17 cellular contexts compared by ENCODE assay signal in genomic region chr7:73882060-73882428, GRCh38. TPM values are rescaled to one million over a fixed set of nuclear protein-coding genes. Genes with fewer than 3 reads are reported as not detected.
"Had no signal": no experiment of that assay in that cellular context is flagged by ENCODE, and none has a peak within 500 bp of the region (broad histone marks: within the 10 kb centered on the region; RNA-seq: fewer than 3 reads in every experiment).

No MANE protein-coding gene starts in this region.

- H3K27me3 ChIP-seq: gastroesophageal sphincter, pancreas, right lobe of liver had no signal

- H3K4me1 ChIP-seq: pancreas had no signal

- DNase-seq: effector memory CD4-positive, alpha-beta T cell; glutamatergic neuron; mesenchymal stem cell; naive B cell; occipital lobe; pancreas; right lobe of liver; stimulated activated CD4-positive, alpha-beta T cell treated with anti-CD3 and anti-CD28 coated beads, Interleukin-4, amount 100 ng/mL, for 24 hours had no signal

- H3K4me3 ChIP-seq: gastroesophageal sphincter, hepatocyte, lung, pancreas, right lobe of liver had no signal

- H3K36me3 ChIP-seq: gastroesophageal sphincter, pancreas, right lobe of liver had no signal

- ATAC-seq: gastroesophageal sphincter; right lobe of liver; stimulated activated memory B cell treated with anti-CD40 and anti-IgM and Interleukin-4, amounts not matched to agents 10 μg/mL and 1 μg/mL and 100 μg/mL, for 72 hours had no signal

- H3K9me3 ChIP-seq: gastroesophageal sphincter, pancreas, right lobe of liver had no signal

- H3K27ac ChIP-seq: hepatocyte, pancreas, right lobe of liver had no signal

RNA-seq across cellular contexts. Expression of gene TMEM270, which starts 21.1 kb away (rescaled TPM):
- total RNA-seq: esophagus mucosa, fibroblast of villous mesenchyme, gastroesophageal sphincter, kidney epithelial cell, occipital lobe, progenitor cell of endocrine pancreas, right lobe of liver, subcutaneous adipose tissue had no signal
